In genomic region chr18:24140697-24141096, GRCh38 we compare ENCODE assay signal across 20 cellular contexts. TPM values are rescaled to one million over a fixed set of nuclear protein-coding genes. Genes with fewer than 3 reads are reported as not detected.
A peak's percentile ranks its signal among the peaks of the same experiment; 100 is the strongest.
DNase-seq lines count a peak whose midpoint lies in the region; ATAC-seq and TF ChIP-seq lines count a peak whose summit lies in the region.
"Had no signal": no experiment of that assay in that cellular context is flagged by ENCODE, and none has a peak within 500 bp of the region (broad histone marks: within the 10 kb centered on the region; RNA-seq: fewer than 3 reads in every experiment).

No MANE protein-coding gene starts in this region.

- peaks cover 0 to 4% of the 10 kb centered on the region in 2 donors for H3K36me3 Mint-ChIP-seq in CD4-positive, alpha-beta memory T cell
- H3K36me3 Mint-ChIP-seq in glutamatergic neuron (ENCODE audit: unreplicated experiment) (no peaks in the 10 kb centered on the region), neural crest cell (ENCODE audit: low read depth) (peaks cover 12% of the 10 kb centered on the region)

- no peak for ATAC-seq in GM18520 (IDR thresholded peaks at IDR 0.05; ENCODE audit: unreplicated experiment)

- H3K27ac Mint-ChIP-seq in CD4-positive, alpha-beta memory T cell = no peak overlapping the region
- H3K27ac Mint-ChIP-seq in glutamatergic neuron (ENCODE audit: unreplicated experiment) (no peak overlapping the region), neural crest cell (ENCODE audit: unreplicated experiment) (no peak overlapping the region)
- H3K27ac Mint-ChIP-seq: HFFc6 had no signal

- H3K4me1 ChIP-seq in CD4-positive, alpha-beta memory T cell (ENCODE audit: insufficient read depth, low read length) = peaks cover 29% of the 10 kb centered on the region
- H3K4me1 ChIP-seq in HEK293 (ENCODE audit: control insufficient read depth, insufficient read depth, low read length) = peaks cover 4% of the 10 kb centered on the region

- peak overlapping the region in 6 of 8 donors; percentile 11 to 68 (median 30) for H3K4me3 Mint-ChIP-seq in CD4-positive, alpha-beta memory T cell
- H3K4me3 Mint-ChIP-seq in glutamatergic neuron (ENCODE audit: unreplicated experiment) (peak overlapping the region; percentile 53), neural crest cell (peak overlapping the region; percentile 68)
- H3K4me3 Mint-ChIP-seq: HFFc6 had no signal

- peaks cover 10 to 17% of the 10 kb centered on the region in 2 donors for H3K27me3 Mint-ChIP-seq in CD4-positive, alpha-beta memory T cell
- H3K27me3 Mint-ChIP-seq in glutamatergic neuron (ENCODE audit: unreplicated experiment) = peaks cover 6% of the 10 kb centered on the region
- no peaks in the 10 kb centered on the region for H3K27me3 Mint-ChIP-seq in neural crest cell (ENCODE audit: low read depth)

- H3K4me3 ChIP-seq in CD4-positive, alpha-beta memory T cell (ENCODE audit: low read length in 2 of 2) = no peak overlapping the region
- H3K4me3 ChIP-seq in HEK293 (ENCODE audit: low read depth, low read length) = no peak overlapping the region
- no peak overlapping the region for H3K4me3 ChIP-seq in brain microvascular endothelial cell (ENCODE audit: low read depth, low read length)
- H3K4me3 ChIP-seq: BLaER1 treated with 17β-estradiol and CSF1 and Interleukin-3, amounts not matched to agents 10 nM and 100 nM; PC-9; SK-N-MC had no signal

- no peaks in the 10 kb centered on the region for H3K9me3 ChIP-seq in CD4-positive, alpha-beta memory T cell (ENCODE audit: control insufficient read depth in 1 of 2, low read length in 2 of 2)
- no peaks in the 10 kb centered on the region for H3K9me3 ChIP-seq in HEK293 (ENCODE audit: control insufficient read depth, insufficient read depth, low read depth, low read length)

- intact Hi-C loops in CD4-positive, alpha-beta memory T cell (cut with micrococcal nuclease) = no loop called here

- TF ChIP-seq CTCF in HEK293 (tag by site-specific recombination; IDR thresholded peaks at IDR 0.05) (no peak), glutamatergic neuron (IDR thresholded peaks at IDR 0.05; ENCODE audit: partially characterized antibody, unreplicated experiment) (no peak), neural crest cell (conservative IDR thresholded peaks at IDR 0.05) (no peak), brain microvascular endothelial cell (IDR thresholded peaks at IDR 0.05; ENCODE audit: low read depth, low read length, missing control alignments) (no peak)

- H3K27me3 ChIP-seq in CD4-positive, alpha-beta memory T cell (ENCODE audit: insufficient read depth, low read length) = peaks cover 7% of the 10 kb centered on the region
- no peaks in the 10 kb centered on the region for H3K27me3 ChIP-seq in brain microvascular endothelial cell (replicated peaks)
- H3K27me3 ChIP-seq: BLaER1 treated with 17β-estradiol and CSF1 and Interleukin-3, amounts not matched to agents 10 nM and 100 nM had no signal

- no peaks in the 10 kb centered on the region for H3K36me3 ChIP-seq in CD4-positive, alpha-beta memory T cell (ENCODE audit: insufficient read depth, low read length)
- H3K36me3 ChIP-seq in HEK293 (ENCODE audit: control insufficient read depth in 2 of 2, insufficient read depth in 1 of 2, low read length in 2 of 2) (peaks cover 14 to 22% of the 10 kb centered on the region in 2 experiments), brain microvascular endothelial cell (replicated peaks) (no peaks in the 10 kb centered on the region)

- peaks cover 26 to 44% (median 34%) of the 10 kb centered on the region in 4 donors for H3K4me1 Mint-ChIP-seq in CD4-positive, alpha-beta memory T cell
- H3K4me1 Mint-ChIP-seq in glutamatergic neuron (ENCODE audit: low read depth, unreplicated experiment) (no peaks in the 10 kb centered on the region), neural crest cell (peaks cover 23% of the 10 kb centered on the region)

- H3K9me3 Mint-ChIP-seq in CD4-positive, alpha-beta memory T cell = no peaks in the 10 kb centered on the region
- H3K9me3 Mint-ChIP-seq in glutamatergic neuron (ENCODE audit: unreplicated experiment) (peaks cover 8% of the 10 kb centered on the region), neural crest cell (peaks cover 8% of the 10 kb centered on the region)
- H3K9me3 Mint-ChIP-seq: HFFc6 had no signal

- in situ Hi-C loops in brain microvascular endothelial cell (cut with HindIII; ENCODE audit: low pct_ligation_motif_present, low sequenced_read_pairs) = no loop called here

- CTCF ChIA-PET in CD4-positive, alpha-beta memory T cell (lab: Charles Lee; ENCODE audit: partially characterized antibody) = no interaction called here
- CTCF ChIA-PET in HEK293 (lab: Yijun Ruan, JAX) = interaction anchor here (0.6 kb wide), 1 partner anchor 345 kb away, joined by 3 read pairs; no protein-coding TSS in a partner anchor

- H3K27ac ChIP-seq in CD4-positive, alpha-beta memory T cell (ENCODE audit: low read depth, low read length) = no peak overlapping the region
- H3K27ac ChIP-seq in HEK293 (ENCODE audit: extremely low read depth, low read depth, low read length) (no peak overlapping the region), brain microvascular endothelial cell (no peak overlapping the region)
- H3K27ac ChIP-seq: BLaER1 treated with 17β-estradiol and CSF1 and Interleukin-3, amounts not matched to agents 10 nM and 100 nM; PC-9; SK-N-MC had no signal

- POLR2A ChIA-PET in CD4-positive, alpha-beta memory T cell (lab: Charles Lee; ENCODE audit: partially characterized antibody) = interaction anchor here (1.6 kb wide), 1 partner anchor 11 kb away, joined by 4 read pairs; no protein-coding TSS in a partner anchor
- POLR2A ChIA-PET in HEK293 (lab: Yijun Ruan, JAX) = interaction anchor here (0.6 kb wide), 2 partner anchors 57 to 96 kb away, joined by 4 to 5 read pairs; no protein-coding TSS in a partner anchor

- no peak for DNase-seq in CD4-positive, alpha-beta memory T cell
- DNase-seq in glutamatergic neuron (no peak), neural crest cell (ENCODE audit: low read depth, low spot score) (no peak), NCI-H2196 treated with DMSO at 0.1 percent for 48 hours (lab: John Stamatoyannopoulos, UW; ENCODE audit: unreplicated experiment) (no peak), brain microvascular endothelial cell (no peak)
- DNase-seq: DMS53, GDM1, HFFc6, Karpas-422, MV-4-11, NCI-H1105 treated with DMSO at 0.1 percent for 48 hours, NCI-H1694, NCI-H2081 treated with DMSO at 0.1 percent for 48 hours, PC-9, RPMI8226, SHP77 treated with DMSO at 0.1 percent for 48 hours had no signal

TF ChIP-seq in HEK293, 187 proteins besides CTCF, POLR2A, EP300 and RAD21:
- no peak for TF ChIP-seq ZNF623 (tag by site-specific recombination; IDR thresholded peaks at IDR 0.05)
- TF ChIP-seq, protein P1, sequence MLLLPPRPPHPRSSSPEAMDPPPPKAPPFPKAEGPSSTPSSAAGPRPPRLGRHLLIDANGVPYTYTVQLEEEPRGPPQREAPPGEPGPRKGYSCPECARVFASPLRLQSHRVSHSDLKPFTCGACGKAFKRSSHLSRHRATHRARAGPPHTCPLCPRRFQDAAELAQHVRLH (tag by site-specific recombination; IDR thresholded peaks at IDR 0.05) = 0 out of 2 replicates have a peak, but pooled peaks have one; percentile 40
- TF ChIP-seq ZNF146 (tag by site-specific recombination; IDR thresholded peaks at IDR 0.05) = peak; percentile 56
- TF ChIP-seq YY2 (tag by site-specific recombination; IDR thresholded peaks at IDR 0.05) = no peak

RNA-seq across cellular contexts. Expression of gene CABYR, which starts 1.8 kb away (rescaled TPM):
- 1 to 10 TPM; 1.3 to 2.2 TPM for total RNA-seq in CD4-positive, alpha-beta memory T cell
- polyA plus RNA-seq in CD4-positive, alpha-beta memory T cell = under 1 TPM; 0.36 to 0.48 TPM
- total RNA-seq in glutamatergic neuron (ENCODE audit: unreplicated experiment) = 14.0 TPM
- total RNA-seq in neural crest cell = 9.5 and 11.0 TPM in 2 replicates
